In genomic region chr19:5884065-5884811, GRCh38 we compare ENCODE assay signal across 1 cellular context.
TF ChIP-seq lines count a peak whose summit lies in the region.
"Not testable (repeated sequence)": the region's sequence is repeated elsewhere in the genome, so short reads cannot be mapped to it uniquely, and the experiment has no call there.

No MANE protein-coding gene starts in this region.

TF ChIP-seq in K562, 482 proteins besides CTCF, POLR2A, EP300 and RAD21:
- TF ChIP-seq TCF3 (CRISPR knock-in tag; IDR thresholded peaks at IDR 0.05) = peak; percentile 79
- TF ChIP-seq CBFA2T3 (IDR thresholded peaks at IDR 0.05) = peak; percentile 92
- TF ChIP-seq NCOR1 (IDR thresholded peaks at IDR 0.05) = peak; percentile 71; the same call in 1 of the 2 replicates
- peak; percentile 49 for TF ChIP-seq NFIC (IDR thresholded peaks at IDR 0.05)
- TF ChIP-seq CC2D1A (IDR thresholded peaks at IDR 0.05) = peak; percentile 50; the same call in 1 of the 2 replicates
- TF ChIP-seq MTA2 (IDR thresholded peaks at IDR 0.05; ENCODE audit: low read depth) = peak; percentile 70
- peak; percentile 67 for TF ChIP-seq TEAD4 (IDR thresholded peaks at IDR 0.05; ENCODE audit: low read length)
- TF ChIP-seq TEAD4 (CRISPR knock-in tag; IDR thresholded peaks at IDR 0.05; ENCODE audit: borderline replicate concordance); FOXM1 (CRISPR knock-in tag; IDR thresholded peaks at IDR 0.05; ENCODE audit: low read depth): not testable (repeated sequence)
- TF ChIP-seq ARID1B (IDR thresholded peaks at IDR 0.05) = peak; percentile 82
- TF ChIP-seq TAL1 (IDR thresholded peaks at IDR 0.05) = peak; percentile 88
- 0 out of 2 replicates have a peak, but pooled peaks have one; percentile 31 for TF ChIP-seq FOXM1 (IDR thresholded peaks at IDR 0.05; ENCODE audit: low read depth)
- 0 out of 2 replicates have a peak, but pooled peaks have one; percentile 34 for TF ChIP-seq DPF2 (IDR thresholded peaks at IDR 0.05)
- TF ChIP-seq CBFA2T2 (conservative IDR thresholded peaks at IDR 0.05) = peak; percentile 86
- TF ChIP-seq KDM1A (IDR thresholded peaks at IDR 0.05) = peak; percentile 23 to 33; a peak in 1 of 4 replicates
- peak; percentile 73 for TF ChIP-seq PHB2 (IDR thresholded peaks at IDR 0.05; ENCODE audit: low read depth)
- TF ChIP-seq POLR2AphosphoS5 (IDR thresholded peaks at IDR 0.05; ENCODE audit: control insufficient read depth, insufficient read depth, low read depth, low read length) = peak; percentile 47; the same call in 1 of the 2 replicates
- peak; percentile 43 to 44; a peak in 3 of 4 replicates for TF ChIP-seq TRIM24 (IDR thresholded peaks at IDR 0.05)
